26 cellular contexts compared by ENCODE assay signal in genomic region chr4:45345551-45345950, GRCh38.
"Had no signal": no experiment of that assay in that cellular context is flagged by ENCODE, and none has a peak within 500 bp of the region (broad histone marks: within the 10 kb centered on the region; RNA-seq: fewer than 3 reads in every experiment).

No MANE protein-coding gene starts in this region.

- H3K27ac Mint-ChIP-seq: dendritic cell treated with granulocyte-macrophage colony-stimulating factor and Interleukin-4, amounts not matched to agents 40 ng/mL and 50 ng/mL, for 4 days; endodermal cell; memory B cell; natural killer cell treated with Interleukin-12 subunit alpha and Interleukin-12 subunit beta and Interleukin-15 and Interleukin-18, amount 100 ng/mL, for 72 hours; stimulated activated naive B cell treated with anti-CD40 and anti-IgM and Interleukin-4, amounts not matched to agents 10 μg/mL and 1 μg/mL and 100 μg/mL, for 72 hours; stimulated activated naive CD8-positive, alpha-beta T cell treated with anti-CD3 and anti-CD28 coated beads, Interleukin-15, Interleukin-2, amounts not matched to agents 100 ng/mL and 50 ng/mL, for 24 hours had no signal

- DNase-seq: effector CD8-positive, alpha-beta T cell; endodermal cell; foreskin fibroblast; gastrocnemius medialis; heart left ventricle; kidney; right lobe of liver; small intestine; stimulated activated CD4-positive, alpha-beta T cell treated with anti-CD3 and anti-CD28 coated beads, Interleukin-15, amount 100 ng/mL, for 24 hours; stimulated activated CD4-positive, alpha-beta T cell treated with anti-CD3 and anti-CD28 coated beads, Interleukin-2, amount 100 ng/mL, for 48 hours; stimulated activated naive B cell treated with anti-CD40 and anti-IgM and Interleukin-4, amounts not matched to agents 10 μg/mL and 1 μg/mL and 100 μg/mL, for 72 hours; transverse colon; upper lobe of right lung; uterus had no signal

- ATAC-seq: esophagus mucosa; gastrocnemius medialis; heart left ventricle; left lobe of liver; natural killer cell treated with Interleukin-12 subunit alpha and Interleukin-12 subunit beta and Interleukin-15 and Interleukin-18, amount 100 ng/mL, for 72 hours; right lobe of liver; stimulated activated naive B cell treated with anti-CD40 and anti-IgM and Interleukin-4, amounts not matched to agents 10 μg/mL and 1 μg/mL and 100 μg/mL, for 72 hours; upper lobe of right lung had no signal

- H3K27me3 ChIP-seq: gastrocnemius medialis, heart left ventricle, hepatocyte, right lobe of liver, transverse colon, upper lobe of right lung, uterus had no signal

- H2AFZ ChIP-seq: hepatocyte, parathyroid adenoma had no signal

- H3K4me2 ChIP-seq: hepatocyte had no signal

- H3K27me3 Mint-ChIP-seq: dendritic cell treated with granulocyte-macrophage colony-stimulating factor and Interleukin-4, amounts not matched to agents 40 ng/mL and 50 ng/mL, for 4 days; memory B cell; natural killer cell treated with Interleukin-12 subunit alpha and Interleukin-12 subunit beta and Interleukin-15 and Interleukin-18, amount 100 ng/mL, for 72 hours; progenitor cell of endocrine pancreas; stimulated activated naive B cell treated with anti-CD40 and anti-IgM and Interleukin-4, amounts not matched to agents 10 μg/mL and 1 μg/mL and 100 μg/mL, for 72 hours; stimulated activated naive CD8-positive, alpha-beta T cell treated with anti-CD3 and anti-CD28 coated beads, Interleukin-15, Interleukin-2, amounts not matched to agents 100 ng/mL and 50 ng/mL, for 24 hours had no signal

- H3K79me2 ChIP-seq: hepatocyte, parathyroid adenoma had no signal

- H3K4me3 ChIP-seq: gastrocnemius medialis, heart left ventricle, hepatocyte, lung, right lobe of liver, transverse colon, upper lobe of right lung, uterus had no signal

- H3K9me3 Mint-ChIP-seq: dendritic cell treated with granulocyte-macrophage colony-stimulating factor and Interleukin-4, amounts not matched to agents 40 ng/mL and 50 ng/mL, for 4 days; endodermal cell; neural crest cell; stimulated activated naive B cell treated with anti-CD40 and anti-IgM and Interleukin-4, amounts not matched to agents 10 μg/mL and 1 μg/mL and 100 μg/mL, for 72 hours; stimulated activated naive CD8-positive, alpha-beta T cell treated with anti-CD3 and anti-CD28 coated beads, Interleukin-15, Interleukin-2, amounts not matched to agents 100 ng/mL and 50 ng/mL, for 24 hours had no signal

- H3K4me1 Mint-ChIP-seq: endodermal cell; memory B cell; neural crest cell; stimulated activated naive B cell treated with anti-CD40 and anti-IgM and Interleukin-4, amounts not matched to agents 10 μg/mL and 1 μg/mL and 100 μg/mL, for 72 hours had no signal

- H3K9me3 ChIP-seq: gastrocnemius medialis, heart left ventricle, right lobe of liver, transverse colon, upper lobe of right lung, uterus had no signal

- H3K9ac ChIP-seq: parathyroid adenoma had no signal

- H3K27ac ChIP-seq: epithelial cell of prostate, gastrocnemius medialis, heart left ventricle, hepatocyte, parathyroid adenoma, right lobe of liver, transverse colon, upper lobe of right lung, uterus had no signal

- H3K4me1 ChIP-seq: gastrocnemius medialis, parathyroid adenoma, right lobe of liver, transverse colon, upper lobe of right lung, uterus had no signal

- H3K36me3 Mint-ChIP-seq: memory B cell; stimulated activated naive B cell treated with anti-CD40 and anti-IgM and Interleukin-4, amounts not matched to agents 10 μg/mL and 1 μg/mL and 100 μg/mL, for 72 hours had no signal

- H3K4me3 Mint-ChIP-seq: dendritic cell treated with granulocyte-macrophage colony-stimulating factor and Interleukin-4, amounts not matched to agents 40 ng/mL and 50 ng/mL, for 4 days; endodermal cell; memory B cell; natural killer cell treated with Interleukin-12 subunit alpha and Interleukin-12 subunit beta and Interleukin-15 and Interleukin-18, amount 100 ng/mL, for 72 hours; neural crest cell; stimulated activated naive B cell treated with anti-CD40 and anti-IgM and Interleukin-4, amounts not matched to agents 10 μg/mL and 1 μg/mL and 100 μg/mL, for 72 hours; stimulated activated naive CD8-positive, alpha-beta T cell treated with anti-CD3 and anti-CD28 coated beads, Interleukin-15, Interleukin-2, amounts not matched to agents 100 ng/mL and 50 ng/mL, for 24 hours had no signal

- H3K36me3 ChIP-seq: gastrocnemius medialis, heart left ventricle, right lobe of liver, transverse colon, upper lobe of right lung, uterus had no signal
